In the genomic region with DNA sequence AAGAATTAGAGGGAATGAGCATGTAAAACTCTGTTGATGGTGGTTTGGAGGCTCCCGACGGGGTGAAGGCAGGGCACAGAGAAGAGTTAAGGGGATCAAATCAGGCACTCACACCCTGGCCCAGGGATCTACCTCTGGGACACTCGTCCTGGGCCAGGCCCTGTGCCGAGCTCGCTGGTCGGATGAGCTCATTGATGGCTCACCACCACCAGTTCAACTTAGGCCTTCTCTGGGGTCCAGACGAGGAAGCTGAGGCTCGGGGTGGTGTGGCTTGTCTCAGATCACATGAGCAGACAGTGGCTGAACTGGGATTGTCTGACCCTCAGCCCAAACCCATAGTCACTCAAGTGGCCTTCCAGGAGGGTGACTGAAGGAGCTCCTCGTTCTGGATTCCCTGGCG, we compare ENCODE assay signal across 1 cellular context.
TF ChIP-seq lines count a peak whose summit lies in the region.

No MANE protein-coding gene starts in this region.

TF ChIP-seq in GM23338, 12 proteins besides CTCF, POLR2A, EP300 and RAD21 (continued from another document):
- TF ChIP-seq, protein P1, sequence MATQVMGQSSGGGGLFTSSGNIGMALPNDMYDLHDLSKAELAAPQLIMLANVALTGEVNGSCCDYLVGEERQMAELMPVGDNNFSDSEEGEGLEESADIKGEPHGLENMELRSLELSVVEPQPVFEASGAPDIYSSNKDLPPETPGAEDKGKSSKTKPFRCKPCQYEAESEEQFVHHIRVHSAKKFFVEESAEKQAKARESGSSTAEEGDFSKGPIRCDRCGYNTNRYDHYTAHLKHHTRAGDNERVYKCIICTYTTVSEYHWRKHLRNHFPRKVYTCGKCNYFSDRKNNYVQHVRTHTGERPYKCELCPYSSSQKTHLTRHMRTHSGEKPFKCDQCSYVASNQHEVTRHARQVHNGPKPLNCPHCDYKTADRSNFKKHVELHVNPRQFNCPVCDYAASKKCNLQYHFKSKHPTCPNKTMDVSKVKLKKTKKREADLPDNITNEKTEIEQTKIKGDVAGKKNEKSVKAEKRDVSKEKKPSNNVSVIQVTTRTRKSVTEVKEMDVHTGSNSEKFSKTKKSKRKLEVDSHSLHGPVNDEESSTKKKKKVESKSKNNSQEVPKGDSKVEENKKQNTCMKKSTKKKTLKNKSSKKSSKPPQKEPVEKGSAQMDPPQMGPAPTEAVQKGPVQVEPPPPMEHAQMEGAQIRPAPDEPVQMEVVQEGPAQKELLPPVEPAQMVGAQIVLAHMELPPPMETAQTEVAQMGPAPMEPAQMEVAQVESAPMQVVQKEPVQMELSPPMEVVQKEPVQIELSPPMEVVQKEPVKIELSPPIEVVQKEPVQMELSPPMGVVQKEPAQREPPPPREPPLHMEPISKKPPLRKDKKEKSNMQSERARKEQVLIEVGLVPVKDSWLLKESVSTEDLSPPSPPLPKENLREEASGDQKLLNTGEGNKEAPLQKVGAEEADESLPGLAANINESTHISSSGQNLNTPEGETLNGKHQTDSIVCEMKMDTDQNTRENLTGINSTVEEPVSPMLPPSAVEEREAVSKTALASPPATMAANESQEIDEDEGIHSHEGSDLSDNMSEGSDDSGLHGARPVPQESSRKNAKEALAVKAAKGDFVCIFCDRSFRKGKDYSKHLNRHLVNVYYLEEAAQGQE (IDR thresholded peaks at IDR 0.05; ENCODE audit: unreplicated experiment) = no peak
- TF ChIP-seq, protein P2, sequence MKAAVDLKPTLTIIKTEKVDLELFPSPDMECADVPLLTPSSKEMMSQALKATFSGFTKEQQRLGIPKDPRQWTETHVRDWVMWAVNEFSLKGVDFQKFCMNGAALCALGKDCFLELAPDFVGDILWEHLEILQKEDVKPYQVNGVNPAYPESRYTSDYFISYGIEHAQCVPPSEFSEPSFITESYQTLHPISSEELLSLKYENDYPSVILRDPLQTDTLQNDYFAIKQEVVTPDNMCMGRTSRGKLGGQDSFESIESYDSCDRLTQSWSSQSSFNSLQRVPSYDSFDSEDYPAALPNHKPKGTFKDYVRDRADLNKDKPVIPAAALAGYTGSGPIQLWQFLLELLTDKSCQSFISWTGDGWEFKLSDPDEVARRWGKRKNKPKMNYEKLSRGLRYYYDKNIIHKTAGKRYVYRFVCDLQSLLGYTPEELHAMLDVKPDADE (IDR thresholded peaks at IDR 0.05) = no peak
- no peak for TF ChIP-seq ZNF114 (CRISPR knock-in tag; IDR thresholded peaks at IDR 0.05)
